19 cellular contexts compared by ENCODE assay signal in genomic region chr17:56018202-56018601, GRCh38.
"Had no signal": no experiment of that assay in that cellular context is flagged by ENCODE, and none has a peak within 500 bp of the region (broad histone marks: within the 10 kb centered on the region; RNA-seq: fewer than 3 reads in every experiment).

No MANE protein-coding gene starts in this region.

- H3K9me3 ChIP-seq: SJSA1 had no signal

- FAIRE-seq: HepG2, RCC 7860 had no signal

- H3K27ac ChIP-seq: KMS-11, SJSA1, SK-N-MC had no signal

- H3K27me3 ChIP-seq: SJSA1 had no signal

- H3K4me3 ChIP-seq: SJSA1, SK-N-MC had no signal

- ATAC-seq: HepG2 had no signal

- H3K36me3 ChIP-seq: SJSA1 had no signal

- DNase-seq: IMR-90, Kasumi-1, MM.1S, NCI-H1092 treated with DMSO at 0.1 percent for 48 hours, NCI-H1436, NCI-H187, NCI-H2029, NCI-H2227 treated with DMSO at 0.1 percent for 48 hours, NCI-H524, NCI-H526 treated with DMSO at 0.1 percent for 48 hours, NCI-H748 treated with DMSO at 0.1 percent for 48 hours, Right ventricle myocardium superior, RPMI8226, SIG-M5 had no signal
